In the genomic region with DNA sequence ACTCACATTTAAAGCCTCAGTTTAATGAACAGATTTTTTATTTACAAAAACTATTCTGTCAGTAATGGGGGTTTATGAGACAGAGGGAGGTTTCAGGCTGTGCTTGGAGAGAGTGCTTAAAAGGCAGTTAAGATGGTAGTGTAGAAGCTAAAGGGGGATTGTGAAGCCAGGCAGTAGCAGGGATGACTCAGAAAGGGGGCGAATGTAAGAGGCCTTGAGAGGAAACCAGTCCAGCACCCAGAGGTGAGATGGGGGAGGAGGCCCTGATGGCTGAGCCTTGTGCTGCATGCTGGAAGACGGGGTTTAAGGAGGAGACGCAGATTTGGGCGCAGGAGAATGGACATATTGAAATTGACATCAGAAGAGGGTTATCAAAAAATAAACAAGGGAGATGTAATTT, we compare ENCODE assay signal across 2 cellular contexts.
TF ChIP-seq lines count a peak whose summit lies in the region.

No MANE protein-coding gene starts in this region.

TF ChIP-seq in IMR-90, 13 proteins besides CTCF, POLR2A, EP300 and RAD21:
- TF ChIP-seq MAZ (IDR thresholded peaks at IDR 0.05; ENCODE audit: borderline replicate concordance, low read depth, low read length) (no peak), RFX5 (IDR thresholded peaks at IDR 0.05; ENCODE audit: low read depth, low read length) (no peak), BHLHE40 (IDR thresholded peaks at IDR 0.05; ENCODE audit: low read depth, low read length) (no peak), CHD1 (IDR thresholded peaks at IDR 0.05; ENCODE audit: low read depth, low read length) (no peak), NFE2L2 (IDR thresholded peaks at IDR 0.05; ENCODE audit: low read depth, low read length) (no peak)

TF ChIP-seq in K562, 482 proteins besides CTCF, POLR2A, EP300 and RAD21:
- no peak for TF ChIP-seq SAFB2 (IDR thresholded peaks at IDR 0.05; ENCODE audit: borderline replicate concordance, low read depth, low read length, severe bottlenecking)
- TF ChIP-seq, protein P1, sequence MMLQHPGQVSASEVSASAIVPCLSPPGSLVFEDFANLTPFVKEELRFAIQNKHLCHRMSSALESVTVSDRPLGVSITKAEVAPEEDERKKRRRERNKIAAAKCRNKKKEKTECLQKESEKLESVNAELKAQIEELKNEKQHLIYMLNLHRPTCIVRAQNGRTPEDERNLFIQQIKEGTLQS (IDR thresholded peaks at IDR 0.05) = peak; percentile 49
- TF ChIP-seq, protein P1 (CRISPR knock-in tag; conservative IDR thresholded peaks at IDR 0.05) = no peak
- TF ChIP-seq TEAD4 (IDR thresholded peaks at IDR 0.05; ENCODE audit: low read length) = no peak
- no peak for TF ChIP-seq TEAD4 (CRISPR knock-in tag; IDR thresholded peaks at IDR 0.05; ENCODE audit: borderline replicate concordance)
- no peak for TF ChIP-seq NR2F6 (CRISPR knock-in tag; IDR thresholded peaks at IDR 0.05)
- TF ChIP-seq, protein P2, sequence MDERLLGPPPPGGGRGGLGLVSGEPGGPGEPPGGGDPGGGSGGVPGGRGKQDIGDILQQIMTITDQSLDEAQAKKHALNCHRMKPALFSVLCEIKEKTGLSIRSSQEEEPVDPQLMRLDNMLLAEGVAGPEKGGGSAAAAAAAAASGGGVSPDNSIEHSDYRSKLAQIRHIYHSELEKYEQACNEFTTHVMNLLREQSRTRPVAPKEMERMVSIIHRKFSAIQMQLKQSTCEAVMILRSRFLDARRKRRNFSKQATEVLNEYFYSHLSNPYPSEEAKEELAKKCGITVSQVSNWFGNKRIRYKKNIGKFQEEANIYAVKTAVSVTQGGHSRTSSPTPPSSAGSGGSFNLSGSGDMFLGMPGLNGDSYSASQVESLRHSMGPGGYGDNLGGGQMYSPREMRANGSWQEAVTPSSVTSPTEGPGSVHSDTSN (CRISPR knock-in tag; IDR thresholded peaks at IDR 0.05; ENCODE audit: low read depth) = no peak
- TF ChIP-seq, protein P2 (tag; conservative IDR thresholded peaks at IDR 0.05; ENCODE audit: low read depth) = no peak
- TF ChIP-seq HMG20A (CRISPR knock-in tag; conservative IDR thresholded peaks at IDR 0.05) = no peak
- TF ChIP-seq SPI1 (IDR thresholded peaks at IDR 0.05; ENCODE audit: borderline replicate concordance, low read depth, low read length) = no peak
- no peak for TF ChIP-seq ELF2 (CRISPR knock-in tag; IDR thresholded peaks at IDR 0.05)
- TF ChIP-seq RBM17 (IDR thresholded peaks at IDR 0.05; ENCODE audit: borderline replicate concordance, low read depth, low read length) = no peak
- TF ChIP-seq RCOR1 (IDR thresholded peaks at IDR 0.05; ENCODE audit: borderline replicate concordance in 1 of 2, low read depth in 2 of 2, low read length in 2 of 2) = no peak
- no peak for TF ChIP-seq SIRT6 (IDR thresholded peaks at IDR 0.05; ENCODE audit: low read depth, low read length)
- 0 out of 2 replicates have a peak, but pooled peaks have one; percentile 25 for TF ChIP-seq DPF2 (IDR thresholded peaks at IDR 0.05)
- TF ChIP-seq, protein P3, sequence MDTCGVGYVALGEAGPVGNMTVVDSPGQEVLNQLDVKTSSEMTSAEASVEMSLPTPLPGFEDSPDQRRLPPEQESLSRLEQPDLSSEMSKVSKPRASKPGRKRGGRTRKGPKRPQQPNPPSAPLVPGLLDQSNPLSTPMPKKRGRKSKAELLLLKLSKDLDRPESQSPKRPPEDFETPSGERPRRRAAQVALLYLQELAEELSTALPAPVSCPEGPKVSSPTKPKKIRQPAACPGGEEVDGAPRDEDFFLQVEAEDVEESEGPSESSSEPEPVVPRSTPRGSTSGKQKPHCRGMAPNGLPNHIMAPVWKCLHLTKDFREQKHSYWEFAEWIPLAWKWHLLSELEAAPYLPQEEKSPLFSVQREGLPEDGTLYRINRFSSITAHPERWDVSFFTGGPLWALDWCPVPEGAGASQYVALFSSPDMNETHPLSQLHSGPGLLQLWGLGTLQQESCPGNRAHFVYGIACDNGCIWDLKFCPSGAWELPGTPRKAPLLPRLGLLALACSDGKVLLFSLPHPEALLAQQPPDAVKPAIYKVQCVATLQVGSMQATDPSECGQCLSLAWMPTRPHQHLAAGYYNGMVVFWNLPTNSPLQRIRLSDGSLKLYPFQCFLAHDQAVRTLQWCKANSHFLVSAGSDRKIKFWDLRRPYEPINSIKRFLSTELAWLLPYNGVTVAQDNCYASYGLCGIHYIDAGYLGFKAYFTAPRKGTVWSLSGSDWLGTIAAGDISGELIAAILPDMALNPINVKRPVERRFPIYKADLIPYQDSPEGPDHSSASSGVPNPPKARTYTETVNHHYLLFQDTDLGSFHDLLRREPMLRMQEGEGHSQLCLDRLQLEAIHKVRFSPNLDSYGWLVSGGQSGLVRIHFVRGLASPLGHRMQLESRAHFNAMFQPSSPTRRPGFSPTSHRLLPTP (IDR thresholded peaks at IDR 0.05; ENCODE audit: borderline replicate concordance, extremely low read depth, insufficient read length) = no peak
- TF ChIP-seq, protein P4, sequence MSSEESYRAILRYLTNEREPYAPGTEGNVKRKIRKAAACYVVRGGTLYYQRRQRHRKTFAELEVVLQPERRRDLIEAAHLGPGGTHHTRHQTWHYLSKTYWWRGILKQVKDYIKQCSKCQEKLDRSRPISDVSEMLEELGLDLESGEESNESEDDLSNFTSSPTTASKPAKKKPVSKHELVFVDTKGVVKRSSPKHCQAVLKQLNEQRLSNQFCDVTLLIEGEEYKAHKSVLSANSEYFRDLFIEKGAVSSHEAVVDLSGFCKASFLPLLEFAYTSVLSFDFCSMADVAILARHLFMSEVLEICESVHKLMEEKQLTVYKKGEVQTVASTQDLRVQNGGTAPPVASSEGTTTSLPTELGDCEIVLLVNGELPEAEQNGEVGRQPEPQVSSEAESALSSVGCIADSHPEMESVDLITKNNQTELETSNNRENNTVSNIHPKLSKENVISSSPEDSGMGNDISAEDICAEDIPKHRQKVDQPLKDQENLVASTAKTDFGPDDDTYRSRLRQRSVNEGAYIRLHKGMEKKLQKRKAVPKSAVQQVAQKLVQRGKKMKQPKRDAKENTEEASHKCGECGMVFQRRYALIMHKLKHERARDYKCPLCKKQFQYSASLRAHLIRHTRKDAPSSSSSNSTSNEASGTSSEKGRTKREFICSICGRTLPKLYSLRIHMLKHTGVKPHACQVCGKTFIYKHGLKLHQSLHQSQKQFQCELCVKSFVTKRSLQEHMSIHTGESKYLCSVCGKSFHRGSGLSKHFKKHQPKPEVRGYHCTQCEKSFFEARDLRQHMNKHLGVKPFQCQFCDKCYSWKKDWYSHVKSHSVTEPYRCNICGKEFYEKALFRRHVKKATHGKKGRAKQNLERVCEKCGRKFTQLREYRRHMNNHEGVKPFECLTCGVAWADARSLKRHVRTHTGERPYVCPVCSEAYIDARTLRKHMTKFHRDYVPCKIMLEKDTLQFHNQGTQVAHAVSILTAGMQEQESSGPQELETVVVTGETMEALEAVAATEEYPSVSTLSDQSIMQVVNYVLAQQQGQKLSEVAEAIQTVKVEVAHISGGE (CRISPR knock-in tag; IDR thresholded peaks at IDR 0.05) = no peak
- TF ChIP-seq, protein P5, sequence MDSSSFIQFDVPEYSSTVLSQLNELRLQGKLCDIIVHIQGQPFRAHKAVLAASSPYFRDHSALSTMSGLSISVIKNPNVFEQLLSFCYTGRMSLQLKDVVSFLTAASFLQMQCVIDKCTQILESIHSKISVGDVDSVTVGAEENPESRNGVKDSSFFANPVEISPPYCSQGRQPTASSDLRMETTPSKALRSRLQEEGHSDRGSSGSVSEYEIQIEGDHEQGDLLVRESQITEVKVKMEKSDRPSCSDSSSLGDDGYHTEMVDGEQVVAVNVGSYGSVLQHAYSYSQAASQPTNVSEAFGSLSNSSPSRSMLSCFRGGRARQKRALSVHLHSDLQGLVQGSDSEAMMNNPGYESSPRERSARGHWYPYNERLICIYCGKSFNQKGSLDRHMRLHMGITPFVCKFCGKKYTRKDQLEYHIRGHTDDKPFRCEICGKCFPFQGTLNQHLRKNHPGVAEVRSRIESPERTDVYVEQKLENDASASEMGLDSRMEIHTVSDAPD (CRISPR knock-in tag; IDR thresholded peaks at IDR 0.05) = no peak
- TF ChIP-seq, protein P6, sequence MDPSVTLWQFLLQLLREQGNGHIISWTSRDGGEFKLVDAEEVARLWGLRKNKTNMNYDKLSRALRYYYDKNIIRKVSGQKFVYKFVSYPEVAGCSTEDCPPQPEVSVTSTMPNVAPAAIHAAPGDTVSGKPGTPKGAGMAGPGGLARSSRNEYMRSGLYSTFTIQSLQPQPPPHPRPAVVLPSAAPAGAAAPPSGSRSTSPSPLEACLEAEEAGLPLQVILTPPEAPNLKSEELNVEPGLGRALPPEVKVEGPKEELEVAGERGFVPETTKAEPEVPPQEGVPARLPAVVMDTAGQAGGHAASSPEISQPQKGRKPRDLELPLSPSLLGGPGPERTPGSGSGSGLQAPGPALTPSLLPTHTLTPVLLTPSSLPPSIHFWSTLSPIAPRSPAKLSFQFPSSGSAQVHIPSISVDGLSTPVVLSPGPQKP (CRISPR knock-in tag; IDR thresholded peaks at IDR 0.05) = no peak
- TF ChIP-seq, protein P7, sequence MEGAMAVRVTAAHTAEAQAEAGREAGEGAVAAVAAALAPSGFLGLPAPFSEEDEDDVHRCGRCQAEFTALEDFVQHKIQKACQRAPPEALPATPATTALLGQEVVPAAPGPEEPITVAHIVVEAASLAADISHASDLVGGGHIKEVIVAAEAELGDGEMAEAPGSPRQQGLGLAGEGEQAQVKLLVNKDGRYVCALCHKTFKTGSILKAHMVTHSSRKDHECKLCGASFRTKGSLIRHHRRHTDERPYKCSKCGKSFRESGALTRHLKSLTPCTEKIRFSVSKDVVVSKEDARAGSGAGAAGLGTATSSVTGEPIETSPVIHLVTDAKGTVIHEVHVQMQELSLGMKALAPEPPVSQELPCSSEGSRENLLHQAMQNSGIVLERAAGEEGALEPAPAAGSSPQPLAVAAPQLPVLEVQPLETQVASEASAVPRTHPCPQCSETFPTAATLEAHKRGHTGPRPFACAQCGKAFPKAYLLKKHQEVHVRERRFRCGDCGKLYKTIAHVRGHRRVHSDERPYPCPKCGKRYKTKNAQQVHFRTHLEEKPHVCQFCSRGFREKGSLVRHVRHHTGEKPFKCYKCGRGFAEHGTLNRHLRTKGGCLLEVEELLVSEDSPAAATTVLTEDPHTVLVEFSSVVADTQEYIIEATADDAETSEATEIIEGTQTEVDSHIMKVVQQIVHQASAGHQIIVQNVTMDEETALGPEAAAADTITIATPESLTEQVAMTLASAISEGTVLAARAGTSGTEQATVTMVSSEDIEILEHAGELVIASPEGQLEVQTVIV (CRISPR knock-in tag; IDR thresholded peaks at IDR 0.05; ENCODE audit: borderline replicate concordance) = no peak
- TF ChIP-seq FOSL1 (tag; conservative IDR thresholded peaks at IDR 0.05) = no peak
- peak; percentile 46; the same call in 1 of the 2 replicates for TF ChIP-seq EGR1 (conservative IDR thresholded peaks at IDR 0.05)
- TF ChIP-seq, protein P8, sequence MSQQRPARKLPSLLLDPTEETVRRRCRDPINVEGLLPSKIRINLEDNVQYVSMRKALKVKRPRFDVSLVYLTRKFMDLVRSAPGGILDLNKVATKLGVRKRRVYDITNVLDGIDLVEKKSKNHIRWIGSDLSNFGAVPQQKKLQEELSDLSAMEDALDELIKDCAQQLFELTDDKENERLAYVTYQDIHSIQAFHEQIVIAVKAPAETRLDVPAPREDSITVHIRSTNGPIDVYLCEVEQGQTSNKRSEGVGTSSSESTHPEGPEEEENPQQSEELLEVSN (IDR thresholded peaks at IDR 0.05; ENCODE audit: borderline replicate concordance in 1 of 2, extremely low read depth in 1 of 2, insufficient read depth in 1 of 2, insufficient read length in 1 of 2, low read depth in 1 of 2, low read length in 1 of 2, poor library complexity in 1 of 2, severe bottlenecking in 1 of 2) = peak in 1 of 2 experiments; percentile 14
- no peak for TF ChIP-seq JUNB (CRISPR knock-in tag; conservative IDR thresholded peaks at IDR 0.05)
- TF ChIP-seq RBBP5 (IDR thresholded peaks at IDR 0.05; ENCODE audit: borderline replicate concordance, insufficient read depth, low read length, poor library complexity, severe bottlenecking) = no peak
- TF ChIP-seq, protein P9, sequence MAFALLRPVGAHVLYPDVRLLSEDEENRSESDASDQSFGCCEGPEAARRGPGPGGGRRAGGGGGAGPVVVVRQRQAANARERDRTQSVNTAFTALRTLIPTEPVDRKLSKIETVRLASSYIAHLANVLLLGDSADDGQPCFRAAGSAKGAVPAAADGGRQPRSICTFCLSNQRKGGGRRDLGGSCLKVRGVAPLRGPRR (CRISPR knock-in tag; IDR thresholded peaks at IDR 0.05) = no peak
